Comparison of ENCODE assay signal across 25 cellular contexts in genomic region chr16:86180780-86181179, GRCh38.
"Had no signal": no experiment of that assay in that cellular context is flagged by ENCODE, and none has a peak within 500 bp of the region (broad histone marks: within the 10 kb centered on the region; RNA-seq: fewer than 3 reads in every experiment).

No MANE protein-coding gene starts in this region.

- DNase-seq: hippocampal formation; kidney; left colon; left lung; lower lobe of right lung; mammary epithelial cell; mesenchymal stem cell; natural killer cell; nucleus accumbens; pancreas; posterior cingulate gyrus; retina; right cardiac atrium; sigmoid colon; small intestine; spleen; stimulated activated CD4-positive, alpha-beta T cell treated with anti-CD3 and anti-CD28 coated beads, Interleukin-4, amount 100 ng/mL, for 24 hours; stimulated activated naive CD4-positive, alpha-beta T cell; tibial artery had no signal

- H3K4me1 Mint-ChIP-seq: natural killer cell; stimulated activated effector memory CD8-positive, alpha-beta T cell treated with anti-CD3 and anti-CD28 coated beads, Interleukin-12 subunit alpha, Interleukin-12 subunit beta, amount 100 ng/mL, for 72 hours had no signal

- ATAC-seq: left colon; left lung; pancreas; right cardiac atrium; stimulated activated effector memory CD8-positive, alpha-beta T cell treated with anti-CD3 and anti-CD28 coated beads, Interleukin-12 subunit alpha, Interleukin-12 subunit beta, amount 100 ng/mL, for 72 hours had no signal

- H3K9me3 Mint-ChIP-seq: natural killer cell; stimulated activated effector memory CD8-positive, alpha-beta T cell treated with anti-CD3 and anti-CD28 coated beads, Interleukin-12 subunit alpha, Interleukin-12 subunit beta, amount 100 ng/mL, for 72 hours; stimulated activated naive CD8-positive, alpha-beta T cell treated with anti-CD3 and anti-CD28 coated beads, Interleukin-15, Interleukin-2, amounts not matched to agents 100 ng/mL and 50 ng/mL, for 24 hours; type B pancreatic cell had no signal

- H3K36me3 ChIP-seq: left lung, lower lobe of right lung, pancreas, prostate gland, sigmoid colon, spleen, suprapubic skin, thoracic aorta, tibial artery had no signal

- H3K27me3 ChIP-seq: left lung, pancreas, sigmoid colon had no signal

- H3K4me3 Mint-ChIP-seq: natural killer cell; stimulated activated effector memory CD8-positive, alpha-beta T cell treated with anti-CD3 and anti-CD28 coated beads, Interleukin-12 subunit alpha, Interleukin-12 subunit beta, amount 100 ng/mL, for 72 hours; stimulated activated naive CD8-positive, alpha-beta T cell treated with anti-CD3 and anti-CD28 coated beads, Interleukin-15, Interleukin-2, amounts not matched to agents 100 ng/mL and 50 ng/mL, for 24 hours; type B pancreatic cell had no signal

- H3K4me3 ChIP-seq: left lung, lower lobe of right lung, pancreas, prostate gland, sigmoid colon, spleen, suprapubic skin, thoracic aorta, tibial artery had no signal

- H3K27ac ChIP-seq: left lung, lower lobe of right lung, pancreas, prostate gland, sigmoid colon, spleen, suprapubic skin, thoracic aorta, tibial artery had no signal

- H3K4me1 ChIP-seq: left lung, lower lobe of right lung, pancreas, prostate gland, sigmoid colon, spleen, suprapubic skin, tibial artery had no signal

- H3K36me3 Mint-ChIP-seq: natural killer cell; stimulated activated effector memory CD8-positive, alpha-beta T cell treated with anti-CD3 and anti-CD28 coated beads, Interleukin-12 subunit alpha, Interleukin-12 subunit beta, amount 100 ng/mL, for 72 hours; type B pancreatic cell had no signal

- H3K9me3 ChIP-seq: left lung, lower lobe of right lung, pancreas, prostate gland, sigmoid colon, suprapubic skin, tibial artery had no signal

- H3K27ac Mint-ChIP-seq: natural killer cell; stimulated activated effector memory CD8-positive, alpha-beta T cell treated with anti-CD3 and anti-CD28 coated beads, Interleukin-12 subunit alpha, Interleukin-12 subunit beta, amount 100 ng/mL, for 72 hours; stimulated activated naive CD8-positive, alpha-beta T cell treated with anti-CD3 and anti-CD28 coated beads, Interleukin-15, Interleukin-2, amounts not matched to agents 100 ng/mL and 50 ng/mL, for 24 hours; type B pancreatic cell had no signal
